Comparison of ENCODE assay signal across 30 cellular contexts in the genomic region with DNA sequence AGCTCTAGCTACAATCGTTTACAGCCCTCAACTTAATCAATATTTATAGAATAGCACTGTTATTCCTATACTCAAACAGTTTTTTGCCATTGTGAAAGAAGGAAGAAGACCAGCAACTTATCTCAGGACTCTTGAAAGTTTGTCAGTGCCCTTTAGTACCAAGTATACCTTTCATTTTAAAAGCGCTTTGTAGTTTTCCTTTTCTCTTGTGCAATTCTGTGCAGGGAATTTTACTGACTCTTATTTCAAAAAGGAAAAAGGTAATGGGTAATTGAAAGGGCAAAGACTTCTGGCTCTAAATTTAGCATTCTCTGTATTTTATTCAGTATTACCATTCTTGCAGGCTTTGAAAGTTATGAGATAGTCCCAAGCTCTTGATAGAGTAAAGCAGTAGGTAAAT. TPM values are rescaled to one million over a fixed set of nuclear protein-coding genes. Genes with fewer than 3 reads are reported as not detected.
A peak's percentile ranks its signal among the peaks of the same experiment; 100 is the strongest.
DNase-seq lines count a peak whose midpoint lies in the region; ATAC-seq, FAIRE-seq and TF ChIP-seq lines count a peak whose summit lies in the region.
"Had no signal": no experiment of that assay in that cellular context is flagged by ENCODE, and none has a peak within 500 bp of the region (broad histone marks: within the 10 kb centered on the region; RNA-seq: fewer than 3 reads in every experiment).

No MANE protein-coding gene starts in this region.

- no peak overlapping the region for H3K27ac Mint-ChIP-seq in activated CD4-positive, alpha-beta memory T cell treated with anti-CD3 and anti-CD28 coated beads for 36 hours
- H3K27ac Mint-ChIP-seq: CD14-positive monocyte; CD4-positive, alpha-beta memory T cell; CD4-positive, CD25-positive, alpha-beta regulatory T cell; CD8-positive, alpha-beta memory T cell had no signal

- CTCF ChIA-PET in K562 (lab: Yijun Ruan, JAX; ENCODE audit: low intra/inter-chr PET ratio), result no interaction called here
- CTCF ChIA-PET in activated CD4-positive, alpha-beta memory T cell treated with anti-CD3 and anti-CD28 coated beads for 36 hours (lab: Charles Lee), result no interaction called here

- no peaks in the 10 kb centered on the region for H3K36me3 Mint-ChIP-seq in activated CD4-positive, alpha-beta memory T cell treated with anti-CD3 and anti-CD28 coated beads for 36 hours
- H3K36me3 Mint-ChIP-seq: CD14-positive monocyte; CD4-positive, alpha-beta memory T cell; CD4-positive, CD25-positive, alpha-beta regulatory T cell; CD8-positive, alpha-beta memory T cell had no signal

- H3K4me3 ChIP-seq in MM.1S (ENCODE audit: low read length) (no peak overlapping the region), K562 (no peak overlapping the region), gastrocnemius medialis (no peak overlapping the region)
- H3K4me3 ChIP-seq: BLaER1, GM12878 had no signal

- no peaks in the 10 kb centered on the region for H3K9me3 ChIP-seq in MM.1S (replicated peaks; ENCODE audit: insufficient read depth, low read length)
- no peaks in the 10 kb centered on the region for H3K9me3 ChIP-seq in K562 (replicated peaks; ENCODE audit: control insufficient read depth, insufficient read depth, low read depth, low read length)
- no peaks in the 10 kb centered on the region for H3K9me3 ChIP-seq in gastrocnemius medialis
- H3K9me3 ChIP-seq: BE2C, BLaER1 had no signal

- in situ Hi-C loops in K562 (cut with MboI), result no loop called here
- in situ Hi-C loops in gastrocnemius medialis (cut with MboI; ENCODE audit: low sequenced_read_pairs in 4 of 4), result no loop called here

- no peaks in the 10 kb centered on the region for H3K9me3 Mint-ChIP-seq in activated CD4-positive, alpha-beta memory T cell treated with anti-CD3 and anti-CD28 coated beads for 36 hours

- H3K27me3 ChIP-seq in MM.1S (replicated peaks; ENCODE audit: insufficient read depth, low read length) (no peaks in the 10 kb centered on the region), K562 (ENCODE audit: control insufficient read depth in 2 of 2, insufficient read depth in 2 of 2, low read length in 2 of 2) (no peaks in the 10 kb centered on the region), gastrocnemius medialis (no peaks in the 10 kb centered on the region)
- H3K27me3 ChIP-seq: BE2C, BLaER1 had no signal

- POLR2A ChIA-PET in K562 (lab: Yijun Ruan, JAX), result no interaction called here
- POLR2A ChIA-PET in activated CD4-positive, alpha-beta memory T cell treated with anti-CD3 and anti-CD28 coated beads for 36 hours (lab: Charles Lee), result no interaction called here

- no peak for DNase-seq in MM.1S
- no peak for DNase-seq in K562 (ENCODE audit: extremely low read depth in 1 of 4, low spot score in 3 of 4)
- no peak for DNase-seq in gastrocnemius medialis
- DNase-seq in activated CD4-positive, alpha-beta memory T cell treated with anti-CD3 and anti-CD28 coated beads for 36 hours, result no peak
- DNase-seq: 8988T; ACHN; BE2C; C1 segment of cervical spinal cord; CD4-positive, alpha-beta memory T cell; CD4-positive, CD25-positive, alpha-beta regulatory T cell; CD8-positive, alpha-beta memory T cell; COR-L47; DMS 273 treated with DMSO at 0.1 percent for 48 hours; DMS153; DMS53; DMS79; DND-41; EL; GDM1 had no signal

- H3K36me3 ChIP-seq in MM.1S (replicated peaks; ENCODE audit: insufficient read depth, low read length) (no peaks in the 10 kb centered on the region), K562 (ENCODE audit: control insufficient read depth, insufficient read depth, low read length) (no peaks in the 10 kb centered on the region), gastrocnemius medialis (no peaks in the 10 kb centered on the region)
- H3K36me3 ChIP-seq: BE2C, BLaER1 had no signal

- H3K27ac ChIP-seq in MM.1S (ENCODE audit: low read length) (no peak overlapping the region), K562 (ENCODE audit: extremely low read depth, low read depth, low read length) (no peak overlapping the region), gastrocnemius medialis (no peak overlapping the region)
- H3K27ac ChIP-seq: BLaER1 had no signal

- H3K4me1 Mint-ChIP-seq in activated CD4-positive, alpha-beta memory T cell treated with anti-CD3 and anti-CD28 coated beads for 36 hours (ENCODE audit: low read depth), result no peaks in the 10 kb centered on the region
- H3K4me1 Mint-ChIP-seq: CD14-positive monocyte; CD4-positive, alpha-beta memory T cell; CD4-positive, CD25-positive, alpha-beta regulatory T cell; CD8-positive, alpha-beta memory T cell had no signal

- no peak for TF ChIP-seq EP300 in K562 (IDR thresholded peaks at IDR 0.05; ENCODE audit: low read length)

- no peak; the same call in 2 of the 3 replicates for ATAC-seq in K562
- no peak for ATAC-seq in gastrocnemius medialis
- ATAC-seq in GM18517 (IDR thresholded peaks at IDR 0.05; ENCODE audit: unreplicated experiment), result no peak
- ATAC-seq: GM12878 had no signal

- H3K9me2 ChIP-seq in MM.1S (replicated peaks; ENCODE audit: insufficient read depth, low read length), result no peaks in the 10 kb centered on the region

- TF ChIP-seq RAD21 in K562 (CRISPR knock-in tag; conservative IDR thresholded peaks at IDR 0.05 in 1 of 2, IDR thresholded peaks at IDR 0.05 in 1 of 2), result no peak

- H3K9me1 ChIP-seq in K562 (ENCODE audit: control insufficient read depth, insufficient read depth, low read length), result no peaks in the 10 kb centered on the region

- no peaks in the 10 kb centered on the region for H3F3A ChIP-seq in MM.1S (ENCODE audit: insufficient read depth, low read length)

- H3K4me2 ChIP-seq in MM.1S (ENCODE audit: low read depth, low read length), result 0 out of 2 replicates have a peak overlapping the region, but pooled peaks have one; percentile 19
- no peak overlapping the region for H3K4me2 ChIP-seq in K562 (ENCODE audit: insufficient read depth, low read length)
- H3K4me2 ChIP-seq: BLaER1 had no signal

- 42% methylated on average over 2 of the region's 2 CpGs for WGBS in K562 (ENCODE audit: insufficient coverage, low coverage, missing lambda C conversion rate)

- BruUV-seq in K562 (replicated peaks; lab: Mats Ljungman, UMichigan), result no TSS peak

- FAIRE-seq in K562 (lab: Jason Lieb, UNC), result no peak
- FAIRE-seq: A204.1, GM12878, GM12892, GM19239 had no signal

- no peaks in the 10 kb centered on the region for H3K4me1 ChIP-seq in MM.1S (ENCODE audit: low read length)
- peaks cover 0 to 6% of the 10 kb centered on the region in 2 experiments; a peak in 3 of 5 replicates for H3K4me1 ChIP-seq in K562 (replicated peaks in 1 of 2; ENCODE audit: control insufficient read depth in 2 of 2, insufficient read depth in 2 of 2, low read length in 2 of 2)
- H3K4me1 ChIP-seq in gastrocnemius medialis, result no peaks in the 10 kb centered on the region
- H3K4me1 ChIP-seq: BE2C, BLaER1 had no signal

- no peak overlapping the region for H3K9ac ChIP-seq in MM.1S (ENCODE audit: low read length)
- H3K9ac ChIP-seq in K562 (ENCODE audit: insufficient read depth in 1 of 2, low read depth in 2 of 2, low read length in 2 of 2), result no peak overlapping the region
- H3K9ac ChIP-seq: BLaER1 had no signal

- no peak for TF ChIP-seq POLR2A in K562 (conservative IDR thresholded peaks at IDR 0.05)
- no peak for TF ChIP-seq POLR2A in gastrocnemius medialis (IDR thresholded peaks at IDR 0.05)

- H2AFZ ChIP-seq in MM.1S (ENCODE audit: low read length) (0 out of 2 replicates have a peak overlapping the region, but pooled peaks have one; percentile 20), K562 (ENCODE audit: low read depth, low read length) (peak overlapping the region; percentile 50)

- TF ChIP-seq CTCF in MM.1S (IDR thresholded peaks at IDR 0.05; ENCODE audit: low read length), result no peak
- no peak for TF ChIP-seq CTCF in K562 (IDR thresholded peaks at IDR 0.05 in 2 of 3, conservative IDR thresholded peaks at IDR 0.05 in 1 of 3; ENCODE audit: insufficient read depth in 2 of 3, low read depth in 1 of 3, low read length in 3 of 3)
- no peak for TF ChIP-seq CTCF in gastrocnemius medialis (IDR thresholded peaks at IDR 0.05 in 4 of 5, conservative IDR thresholded peaks at IDR 0.05 in 1 of 5)

- no peaks in the 10 kb centered on the region for H4K20me1 ChIP-seq in MM.1S (ENCODE audit: insufficient read depth, low read length)
- H4K20me1 ChIP-seq in K562 (replicated peaks; ENCODE audit: control insufficient read depth, insufficient read depth, low read length), result no peaks in the 10 kb centered on the region
- H4K20me1 ChIP-seq: BLaER1 had no signal

- no peaks in the 10 kb centered on the region for H3K27me3 Mint-ChIP-seq in activated CD4-positive, alpha-beta memory T cell treated with anti-CD3 and anti-CD28 coated beads for 36 hours
- H3K27me3 Mint-ChIP-seq: CD8-positive, alpha-beta memory T cell had no signal

- no peaks in the 10 kb centered on the region for H3K79me2 ChIP-seq in MM.1S (ENCODE audit: low read length)
- no peaks in the 10 kb centered on the region for H3K79me2 ChIP-seq in K562 (ENCODE audit: control insufficient read depth, insufficient read depth, low read length)

- intact Hi-C loops in K562 (cut with micrococcal nuclease) (no loop called here), gastrocnemius medialis (cut with DNase I; ENCODE audit: low total_unique reads) (no loop called here)
- intact Hi-C loops in activated CD4-positive, alpha-beta memory T cell treated with anti-CD3 and anti-CD28 coated beads for 36 hours (cut with micrococcal nuclease), result no loop called here

- no peak overlapping the region for H3K4me3 Mint-ChIP-seq in activated CD4-positive, alpha-beta memory T cell treated with anti-CD3 and anti-CD28 coated beads for 36 hours
- H3K4me3 Mint-ChIP-seq: CD14-positive monocyte; CD4-positive, CD25-positive, alpha-beta regulatory T cell; CD8-positive, alpha-beta memory T cell had no signal

RNA-seq across cellular contexts. Expression of gene RHAG, which starts 16.8 kb away (rescaled TPM):
- 726 and 803 TPM in 2 replicates for total RNA-seq in K562 (2011; cell fraction: chromatin; rRNA removed; ENCODE audit: low replicate concordance)
- total RNA-seq in K562 (2011; cell fraction: nucleolus; rRNA removed), result 877 and 1,017 TPM in 2 replicates
- 775 and 1,016 TPM in 2 replicates for total RNA-seq in K562 (2011; cell fraction: nucleoplasm; rRNA removed)
- total RNA-seq in K562 (2014; rRNA removed) (290 and 296 TPM in 2 replicates), K562 (2014; rRNA removed; fragmentation: Illumina TruSeq; extraction: Trizol) (505 and 540 TPM in 2 replicates), K562 (2015; rRNA removed; fragmentation: Illumina TruSeq; extraction: Trizol) (394 and 412 TPM in 2 replicates), K562 (2021) (327 and 345 TPM in 2 replicates), gastrocnemius medialis (under 1 TPM in 1 of 4 donors, not detected in 3; 0.26 TPM)
- polyA plus RNA-seq in K562 (2011; rRNA removed) (900 and 1,096 TPM in 2 replicates), K562 (2014; fragmentation: Illumina TruSeq; extraction: Trizol) (433 and 532 TPM in 2 replicates), K562 (2014; fragmentation: Nextera tagmentation; extraction: Ambion mirVana) (1,000 to 10,000 TPM; 1,125 to 1,202 TPM), K562 (2014; rRNA removed) (359 and 423 TPM in 2 replicates)
- polyA plus RNA-seq in K562 (2011; cell fraction: cytosol; rRNA removed), result 558 and 859 TPM in 2 replicates
- polyA plus RNA-seq in K562 (2011; cell fraction: nucleus; rRNA removed), result 306 and 436 TPM in 2 replicates
- polyA plus RNA-seq in K562 (2012), result 234 and 374 TPM in 2 replicates
- polyA minus RNA-seq in K562 (2011; rRNA and poly(A)+ RNA removed), result 724 and 922 TPM in 2 replicates
- polyA minus RNA-seq in K562 (2011; cell fraction: cytosol; rRNA and poly(A)+ RNA removed), result 185 and 293 TPM in 2 replicates
- polyA minus RNA-seq in K562 (2011; cell fraction: nucleus; rRNA and poly(A)+ RNA removed), result 72.4 and 157 TPM in 2 replicates
- total RNA-seq in activated CD4-positive, alpha-beta memory T cell treated with anti-CD3 and anti-CD28 coated beads for 36 hours, result not detected
- total RNA-seq: A673; CD4-positive, alpha-beta memory T cell; CD4-positive, CD25-positive, alpha-beta regulatory T cell; CD8-positive, alpha-beta memory T cell; Daoy; G401 had no signal
- polyA plus RNA-seq: AG04450; CD14-positive monocyte; CD4-positive, alpha-beta memory T cell; CD4-positive, CD25-positive, alpha-beta regulatory T cell; CD8-positive, alpha-beta memory T cell had no signal

RNA-seq across cellular contexts. Expression of gene CRISP2, which starts 59.9 kb away (rescaled TPM):
- not detected in 2 replicates for total RNA-seq in K562 (2011; cell fraction: chromatin; rRNA removed; ENCODE audit: low replicate concordance)
- total RNA-seq in K562 (2011; cell fraction: nucleolus; rRNA removed), result not detected in 2 replicates
- not detected in 2 replicates for total RNA-seq in K562 (2011; cell fraction: nucleoplasm; rRNA removed)
- total RNA-seq in K562 (2014; rRNA removed) (not detected in 2 replicates), K562 (2014; rRNA removed; fragmentation: Illumina TruSeq; extraction: Trizol) (0.13 TPM in 1 of 2 replicates, not detected in the other), K562 (2015; rRNA removed; fragmentation: Illumina TruSeq; extraction: Trizol) (not detected in 2 replicates), K562 (2021) (not detected in 2 replicates), gastrocnemius medialis (not detected)
- polyA plus RNA-seq in K562 (2011; rRNA removed) (0.07 TPM in 1 of 2 replicates, not detected in the other), K562 (2014; fragmentation: Illumina TruSeq; extraction: Trizol) (0.15 TPM in 1 of 2 replicates, not detected in the other), K562 (2014; fragmentation: Nextera tagmentation; extraction: Ambion mirVana) (not detected), K562 (2014; rRNA removed) (not detected in 2 replicates)
- not detected in 2 replicates for polyA plus RNA-seq in K562 (2011; cell fraction: cytosol; rRNA removed)
- not detected in 2 replicates for polyA plus RNA-seq in K562 (2011; cell fraction: nucleus; rRNA removed)
- polyA plus RNA-seq in K562 (2012), result not detected in 2 replicates
- not detected in 2 replicates for polyA minus RNA-seq in K562 (2011; rRNA and poly(A)+ RNA removed)
- polyA minus RNA-seq in K562 (2011; cell fraction: cytosol; rRNA and poly(A)+ RNA removed), result not detected in 2 replicates
- polyA minus RNA-seq in K562 (2011; cell fraction: nucleus; rRNA and poly(A)+ RNA removed), result not detected in 2 replicates
- total RNA-seq in activated CD4-positive, alpha-beta memory T cell treated with anti-CD3 and anti-CD28 coated beads for 36 hours, result not detected
- total RNA-seq: A673; CD4-positive, alpha-beta memory T cell; CD4-positive, CD25-positive, alpha-beta regulatory T cell; CD8-positive, alpha-beta memory T cell; G401; GM12878 had no signal
- polyA plus RNA-seq: AG04450; CD14-positive monocyte; CD4-positive, alpha-beta memory T cell; CD4-positive, CD25-positive, alpha-beta regulatory T cell; CD8-positive, alpha-beta memory T cell; GM12878 had no signal

Comparison
In these comparisons a context has a peak if more than half of its experiments do, and no peak if none do; other contexts are left out.
1. RNA of gene RHAG, which starts 16.8 kb away (total RNA-seq): 290 to 1,017 TPM in K562; 0.26 TPM in gastrocnemius medialis and not detected in activated CD4-positive, alpha-beta memory T cell treated with anti-CD3 and anti-CD28 coated beads for 36 hours; every median in the first group is over 100 times any median in the second.